In the genomic region with DNA sequence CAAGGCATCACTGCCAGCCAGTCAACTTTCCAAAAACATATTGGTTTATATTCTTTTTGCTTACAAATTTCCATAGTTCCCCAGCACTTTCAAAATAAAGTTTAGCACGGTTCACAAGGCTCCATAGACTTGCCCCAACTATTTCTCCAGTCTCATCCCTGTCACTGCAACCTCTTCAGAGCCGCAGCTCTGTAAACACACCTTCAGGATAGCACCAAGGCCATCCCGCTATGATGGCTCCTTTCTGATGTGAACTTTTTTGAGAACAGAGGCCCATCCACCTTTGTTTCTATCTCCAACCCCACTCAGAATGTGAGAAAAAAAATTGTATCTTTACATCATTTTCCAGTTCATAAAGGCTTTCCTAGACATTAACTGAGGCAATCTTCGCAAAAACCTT, we compare ENCODE assay signal across 24 cellular contexts.
"Had no signal": no experiment of that assay in that cellular context is flagged by ENCODE, and none has a peak within 500 bp of the region (broad histone marks: within the 10 kb centered on the region; RNA-seq: fewer than 3 reads in every experiment).

No MANE protein-coding gene starts in this region.

- H3K9me3 Mint-ChIP-seq: natural killer cell; nephron; neural progenitor cell; stimulated activated effector memory CD8-positive, alpha-beta T cell treated with anti-CD3 and anti-CD28 coated beads, Interleukin-12 subunit alpha, Interleukin-12 subunit beta, amount 100 ng/mL, for 72 hours; stimulated activated naive B cell treated with anti-CD40 and anti-IgM and Interleukin-4, amounts not matched to agents 10 μg/mL and 1 μg/mL and 100 μg/mL, for 72 hours; stimulated activated naive CD8-positive, alpha-beta T cell treated with anti-CD3 and anti-CD28 coated beads, Interleukin-15, Interleukin-2, amounts not matched to agents 100 ng/mL and 50 ng/mL, for 24 hours; type B pancreatic cell had no signal

- H3K27me3 Mint-ChIP-seq: naive thymus-derived CD4-positive, alpha-beta T cell; stimulated activated naive B cell treated with anti-CD40 and anti-IgM and Interleukin-4, amounts not matched to agents 10 μg/mL and 1 μg/mL and 100 μg/mL, for 72 hours; stimulated activated naive CD8-positive, alpha-beta T cell treated with anti-CD3 and anti-CD28 coated beads, Interleukin-15, Interleukin-2, amounts not matched to agents 100 ng/mL and 50 ng/mL, for 24 hours had no signal

- H3K9me3 ChIP-seq: pancreas, prostate gland, stomach, thoracic aorta, thyroid gland, transverse colon, upper lobe of right lung, uterus had no signal

- H3K36me3 ChIP-seq: neural progenitor cell, pancreas, prostate gland, stomach, thoracic aorta, thyroid gland, transverse colon, upper lobe of right lung, uterus had no signal

- H3K27ac ChIP-seq: neural progenitor cell, pancreas, prostate gland, stomach, thyroid gland, transverse colon, upper lobe of right lung, uterus had no signal

- ATAC-seq: naive thymus-derived CD4-positive, alpha-beta T cell; natural killer cell; pancreas; right cardiac atrium; sciatic nerve; stimulated activated effector memory CD8-positive, alpha-beta T cell treated with anti-CD3 and anti-CD28 coated beads, Interleukin-12 subunit alpha, Interleukin-12 subunit beta, amount 100 ng/mL, for 72 hours; stimulated activated naive B cell treated with anti-CD40 and anti-IgM and Interleukin-4, amounts not matched to agents 10 μg/mL and 1 μg/mL and 100 μg/mL, for 72 hours; upper lobe of right lung had no signal

- H3K4me3 Mint-ChIP-seq: naive thymus-derived CD4-positive, alpha-beta T cell; natural killer cell; nephron; neural progenitor cell; stimulated activated effector memory CD8-positive, alpha-beta T cell treated with anti-CD3 and anti-CD28 coated beads, Interleukin-12 subunit alpha, Interleukin-12 subunit beta, amount 100 ng/mL, for 72 hours; stimulated activated naive B cell treated with anti-CD40 and anti-IgM and Interleukin-4, amounts not matched to agents 10 μg/mL and 1 μg/mL and 100 μg/mL, for 72 hours; stimulated activated naive CD8-positive, alpha-beta T cell treated with anti-CD3 and anti-CD28 coated beads, Interleukin-15, Interleukin-2, amounts not matched to agents 100 ng/mL and 50 ng/mL, for 24 hours; type B pancreatic cell had no signal

- H3K27me3 ChIP-seq: neural progenitor cell, pancreas, stomach, thyroid gland, transverse colon, upper lobe of right lung, uterus had no signal

- H3K4me1 ChIP-seq: prostate gland had no signal

- FAIRE-seq: pancreas, small intestine had no signal

- H3K9ac ChIP-seq: neural progenitor cell had no signal

- H3K27ac Mint-ChIP-seq: natural killer cell; neural progenitor cell; stimulated activated effector memory CD8-positive, alpha-beta T cell treated with anti-CD3 and anti-CD28 coated beads, Interleukin-12 subunit alpha, Interleukin-12 subunit beta, amount 100 ng/mL, for 72 hours; stimulated activated naive B cell treated with anti-CD40 and anti-IgM and Interleukin-4, amounts not matched to agents 10 μg/mL and 1 μg/mL and 100 μg/mL, for 72 hours; stimulated activated naive CD8-positive, alpha-beta T cell treated with anti-CD3 and anti-CD28 coated beads, Interleukin-15, Interleukin-2, amounts not matched to agents 100 ng/mL and 50 ng/mL, for 24 hours; type B pancreatic cell had no signal

- H2AFZ ChIP-seq: neural progenitor cell had no signal

- H3K36me3 Mint-ChIP-seq: natural killer cell, type B pancreatic cell had no signal

- H3K4me3 ChIP-seq: neural progenitor cell, pancreas, prostate gland, stomach, thoracic aorta, thyroid gland, transverse colon, upper lobe of right lung, uterus had no signal

- DNase-seq: naive thymus-derived CD4-positive, alpha-beta T cell; natural killer cell; pancreas; right cardiac atrium; small intestine; stimulated activated CD4-positive, alpha-beta T cell treated with anti-CD3 and anti-CD28 coated beads, Interleukin-15, amount 100 ng/mL, for 24 hours; stimulated activated CD4-positive, alpha-beta T cell treated with anti-CD3 and anti-CD28 coated beads, Interleukin-2, amount 100 ng/mL, for 24 hours; stimulated activated CD4-positive, alpha-beta T cell treated with anti-CD3 and anti-CD28 coated beads, Interleukin-2, amount 100 ng/mL, for 48 hours; stimulated activated CD4-positive, alpha-beta T cell treated with anti-CD3 and anti-CD28 coated beads, Interleukin-4, amount 100 ng/mL, for 24 hours; stimulated activated naive B cell treated with anti-CD40 and anti-IgM and Interleukin-4, amounts not matched to agents 10 μg/mL and 1 μg/mL and 100 μg/mL, for 72 hours; stimulated activated naive CD4-positive, alpha-beta T cell treated with Interleukin-2 at 50 U/mL for 16 hours; stomach; thyroid gland; transverse colon; upper lobe of right lung; uterus had no signal

- H3K4me2 ChIP-seq: neural progenitor cell had no signal
